12 cellular contexts compared by ENCODE assay signal in the genomic region with DNA sequence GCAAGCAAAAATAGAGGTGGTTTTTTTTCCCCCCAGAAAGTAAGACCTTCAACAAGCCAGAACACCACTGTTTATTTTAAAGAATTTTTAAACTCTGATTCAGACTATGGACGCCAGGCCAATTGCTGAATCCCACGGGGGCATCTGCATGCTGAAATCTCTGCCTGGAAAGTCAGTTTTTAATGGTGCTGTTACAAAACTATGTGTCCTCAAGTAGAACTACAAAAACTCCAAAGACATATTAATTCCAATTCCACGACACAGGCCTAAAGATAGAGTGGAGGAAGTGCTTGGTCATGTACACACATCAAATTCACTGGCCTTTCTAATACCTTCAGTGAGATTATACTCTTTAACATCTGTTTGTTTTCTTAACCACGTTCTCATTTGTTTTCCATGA.
DNase-seq lines count a peak whose midpoint lies in the region; ATAC-seq and TF ChIP-seq lines count a peak whose summit lies in the region.
"Had no signal": no experiment of that assay in that cellular context is flagged by ENCODE, and none has a peak within 500 bp of the region (broad histone marks: within the 10 kb centered on the region; RNA-seq: fewer than 3 reads in every experiment).

No MANE protein-coding gene starts in this region.

- TF ChIP-seq CTCF in astrocyte of the spinal cord (IDR thresholded peaks at IDR 0.05; ENCODE audit: low read depth, low read length) (no peak), stomach (IDR thresholded peaks at IDR 0.05) (no peak)

- no peaks in the 10 kb centered on the region for H3K27me3 ChIP-seq in stomach

- H3K9me3 ChIP-seq in stomach: no peaks in the 10 kb centered on the region

- no peak overlapping the region for H3K4me3 ChIP-seq in astrocyte of the spinal cord (ENCODE audit: low read depth, low read length)
- no peak overlapping the region for H3K4me3 ChIP-seq in stomach
- H3K4me3 ChIP-seq: K562 had no signal

- peaks cover 0 to 12% (median 8%) of the 10 kb centered on the region in 4 donors for H3K4me1 ChIP-seq in stomach

- TF ChIP-seq EP300 in stomach (IDR thresholded peaks at IDR 0.05): no peak

- no peaks in the 10 kb centered on the region for H3K9me3 Mint-ChIP-seq in immature natural killer cell
- H3K9me3 Mint-ChIP-seq in stimulated activated naive B cell treated with anti-CD40 and anti-IgM and Interleukin-4, amounts not matched to agents 10 μg/mL and 1 μg/mL and 100 μg/mL, for 72 hours: no peaks in the 10 kb centered on the region

- ATAC-seq in stimulated activated naive B cell treated with anti-CD40 and anti-IgM and Interleukin-4, amounts not matched to agents 10 μg/mL and 1 μg/mL and 100 μg/mL, for 72 hours (replicated peaks): no peak
- ATAC-seq: K562 had no signal

- intact Hi-C loops in stomach (cut with DNase I; ENCODE audit: low total_unique reads): no loop called here

- peak overlapping the region in 4 of 5 donors; percentile 24 to 62 (median 51) for H3K27ac ChIP-seq in stomach
- H3K27ac ChIP-seq: epithelial cell of prostate had no signal

- peaks cover 43 to 46% of the 10 kb centered on the region in 2 donors for H3K4me1 Mint-ChIP-seq in immature natural killer cell
- no peaks in the 10 kb centered on the region for H3K4me1 Mint-ChIP-seq in stimulated activated naive B cell treated with anti-CD40 and anti-IgM and Interleukin-4, amounts not matched to agents 10 μg/mL and 1 μg/mL and 100 μg/mL, for 72 hours
- H3K4me1 Mint-ChIP-seq: activated T-helper 17 cell treated with anti-CD3 and anti-CD28 coated beads, Interleukin-2, amount 50 U/mL, for 72 hours had no signal

- H3K27ac Mint-ChIP-seq in immature natural killer cell: peak overlapping the region; percentile 90 to 98 (median 96)
- no peak overlapping the region for H3K27ac Mint-ChIP-seq in stimulated activated naive B cell treated with anti-CD40 and anti-IgM and Interleukin-4, amounts not matched to agents 10 μg/mL and 1 μg/mL and 100 μg/mL, for 72 hours
- H3K27ac Mint-ChIP-seq: activated T-helper 17 cell treated with anti-CD3 and anti-CD28 coated beads, Interleukin-2, amount 50 U/mL, for 72 hours had no signal

- H3K4me3 Mint-ChIP-seq in immature natural killer cell: peak overlapping the region; percentile 53 to 79 (median 70)
- no peak overlapping the region for H3K4me3 Mint-ChIP-seq in stimulated activated naive B cell treated with anti-CD40 and anti-IgM and Interleukin-4, amounts not matched to agents 10 μg/mL and 1 μg/mL and 100 μg/mL, for 72 hours
- H3K4me3 Mint-ChIP-seq: activated T-helper 17 cell treated with anti-CD3 and anti-CD28 coated beads, Interleukin-2, amount 50 U/mL, for 72 hours had no signal

- H3K36me3 Mint-ChIP-seq in immature natural killer cell: no peaks in the 10 kb centered on the region
- H3K36me3 Mint-ChIP-seq in stimulated activated naive B cell treated with anti-CD40 and anti-IgM and Interleukin-4, amounts not matched to agents 10 μg/mL and 1 μg/mL and 100 μg/mL, for 72 hours: no peaks in the 10 kb centered on the region

- H3K27me3 Mint-ChIP-seq in immature natural killer cell (ENCODE audit: low read depth in 3 of 3): no peaks in the 10 kb centered on the region
- no peaks in the 10 kb centered on the region for H3K27me3 Mint-ChIP-seq in stimulated activated naive B cell treated with anti-CD40 and anti-IgM and Interleukin-4, amounts not matched to agents 10 μg/mL and 1 μg/mL and 100 μg/mL, for 72 hours
- H3K27me3 Mint-ChIP-seq: activated T-helper 17 cell treated with anti-CD3 and anti-CD28 coated beads, Interleukin-2, amount 50 U/mL, for 72 hours had no signal

- WGBS in stomach, 5 donors: 49 to 73% (median 59%) methylated on average over 4 of the region's 4 CpGs

- H3K36me3 ChIP-seq in stomach: no peaks in the 10 kb centered on the region

- in situ Hi-C loops in astrocyte of the spinal cord (cut with HindIII; ENCODE audit: low sequenced_read_pairs): no loop called here

- DNase-seq in H4 (ENCODE audit: low spot score) (peak; percentile 67), astrocyte of the spinal cord (ENCODE audit: low read depth, low spot score) (peak; percentile 89), immature natural killer cell (no peak), stomach (no peak), NCI-H524 treated with DMSO at 0.1 percent for 48 hours (lab: John Stamatoyannopoulos, UW) (no peak), 8988T (no peak), NCI-H2081 treated with DMSO at 0.1 percent for 48 hours (lab: John Stamatoyannopoulos, UW) (no peak)
- DNase-seq in stimulated activated naive B cell treated with anti-CD40 and anti-IgM and Interleukin-4, amounts not matched to agents 10 μg/mL and 1 μg/mL and 100 μg/mL, for 72 hours: no peak
- DNase-seq: NCI-H748 treated with DMSO at 0.1 percent for 48 hours had no signal

- TF ChIP-seq POLR2A in stomach (IDR thresholded peaks at IDR 0.05): no peak

Comparison
In these comparisons a context has a peak if more than half of its experiments do, and no peak if none do; other contexts are left out.
1. DNase-seq: peak in H4 (single experiment) and astrocyte of the spinal cord (single experiment); none in immature natural killer cell (0 of 3), stomach (single experiment), stimulated activated naive B cell treated with anti-CD40 and anti-IgM and Interleukin-4, amounts not matched to agents 10 μg/mL and 1 μg/mL and 100 μg/mL, for 72 hours (single experiment), NCI-H524 treated with DMSO at 0.1 percent for 48 hours (single experiment), 8988T (single experiment) and NCI-H2081 treated with DMSO at 0.1 percent for 48 hours (single experiment).
2. H3K4me3 Mint-ChIP-seq: peak in immature natural killer cell (5 of 5); none in stimulated activated naive B cell treated with anti-CD40 and anti-IgM and Interleukin-4, amounts not matched to agents 10 μg/mL and 1 μg/mL and 100 μg/mL, for 72 hours (0 of 2).